10 cellular contexts compared by ENCODE assay signal in genomic region chr14:59707778-59708635, GRCh38.
DNase-seq lines count a peak whose midpoint lies in the region; ATAC-seq and TF ChIP-seq lines count a peak whose summit lies in the region.
"Had no signal": no experiment of that assay in that cellular context is flagged by ENCODE, and none has a peak within 500 bp of the region (broad histone marks: within the 10 kb centered on the region; RNA-seq: fewer than 3 reads in every experiment).

No MANE protein-coding gene starts in this region.

- no peaks in the 10 kb centered on the region for H3K27me3 ChIP-seq in breast epithelium

- TF ChIP-seq CTCF in MCF 10A (IDR thresholded peaks at IDR 0.05; ENCODE audit: unreplicated experiment) (peak; percentile 22), breast epithelium (IDR thresholded peaks at IDR 0.05) (no peak)

- no peak overlapping the region for H3K4me3 ChIP-seq in breast epithelium

- no TSS peak for BruUV-seq in MCF 10A (replicated peaks; lab: Mats Ljungman, UMichigan)

- peak overlapping the region; percentile 2 for H3K4me3 Mint-ChIP-seq in MCF 10A (ENCODE audit: unreplicated experiment)

- H3K27ac ChIP-seq in breast epithelium (no peak overlapping the region), temporal lobe (ENCODE audit: low read depth, low read length) (peak overlapping the region; percentile 64)
- H3K27ac ChIP-seq: RWPE1 had no signal

- peak; percentile 61 for DNase-seq in MCF 10A (ENCODE audit: unreplicated experiment)
- no peak for DNase-seq in breast epithelium (ENCODE audit: low spot score in 2 of 2)
- peak; percentile 11 for DNase-seq in SW480 (ENCODE audit: low spot score)
- peak; percentile 57 for DNase-seq in inferior parietal cortex (ENCODE audit: extremely low spot score)
- no peak for DNase-seq in retina
- no peak for DNase-seq in occipital lobe (lab: John Stamatoyannopoulos, UW)
- DNase-seq: small intestine had no signal

- H3K4me1 Mint-ChIP-seq in MCF 10A (ENCODE audit: insufficient read depth, unreplicated experiment), result peaks cover 37% of the 10 kb centered on the region

- CTCF ChIA-PET in MCF 10A (lab: Yijun Ruan, JAX), result interaction anchor here (0.5 to 9.9 kb wide), 17 partner anchors 16 to 1101 kb away, joined by 3 to 152 read pairs (median 4); partner anchors contain the start of genes JKAMP, L3HYPDH and RTN1

- H3K4me1 ChIP-seq in breast epithelium, result no peaks in the 10 kb centered on the region

- H3K36me3 ChIP-seq in breast epithelium, result no peaks in the 10 kb centered on the region

- no peak for ATAC-seq in HG03442 (IDR thresholded peaks at IDR 0.05; ENCODE audit: unreplicated experiment)

- no peaks in the 10 kb centered on the region for H3K9me3 ChIP-seq in breast epithelium

- H3K36me3 Mint-ChIP-seq in MCF 10A (ENCODE audit: insufficient read depth, unreplicated experiment), result no peaks in the 10 kb centered on the region

- no peak for TF ChIP-seq POLR2A in breast epithelium (IDR thresholded peaks at IDR 0.05)

- intact Hi-C loops in MCF 10A (cut with micrococcal nuclease), result loop anchor here (1.0 to 5.0 kb wide), 2 partner anchors 189 to 209 kb away; no protein-coding TSS in a partner anchor
- intact Hi-C loops in breast epithelium (cut with DNase I; ENCODE audit: low total_unique reads), result no loop called here

- H3K27ac Mint-ChIP-seq in MCF 10A (ENCODE audit: low read depth, unreplicated experiment), result peak overlapping the region; percentile 95

- peaks cover 9% of the 10 kb centered on the region for H3K9me3 Mint-ChIP-seq in MCF 10A (ENCODE audit: unreplicated experiment)

- POLR2A ChIA-PET in MCF 10A (lab: Yijun Ruan, JAX), result interaction anchor here (0.6 to 7.6 kb wide), 14 partner anchors 10 to 457 kb away, joined by 3 to 137 read pairs (median 4); partner anchors contain the start of genes DHRS7, JKAMP, L3HYPDH and RTN1

- H3K27me3 Mint-ChIP-seq in MCF 10A (ENCODE audit: insufficient read depth, unreplicated experiment), result no peaks in the 10 kb centered on the region

Comparison
In these comparisons a context has a peak if more than half of its experiments do, and no peak if none do; other contexts are left out.
1. DNase-seq: peak in MCF 10A (single experiment), SW480 (single experiment) and inferior parietal cortex (single experiment); none in breast epithelium (0 of 2), retina (single experiment) and occipital lobe (single experiment).